In genomic region chr1:161132410-161133219, GRCh38 we compare ENCODE assay signal across 1 cellular context.
A peak's percentile ranks its signal among the peaks of the same experiment; 100 is the strongest.
TF ChIP-seq lines count a peak whose summit lies in the region.

DEDD (minus strand) TSS chr1:161132667; CDS start chr1:161124462, 8,205 bp downstream.

TF ChIP-seq in HepG2, 621 proteins besides CTCF, POLR2A, EP300 and RAD21 (continued from another document and continues in another):
- TF ChIP-seq RERE (CRISPR knock-in tag; IDR thresholded peaks at IDR 0.05; ENCODE audit: low read depth) (no peak), PHF21A (CRISPR knock-in tag; IDR thresholded peaks at IDR 0.05) (peak; percentile 64), AKNA (CRISPR knock-in tag; IDR thresholded peaks at IDR 0.05; ENCODE audit: borderline replicate concordance) (no peak), EHMT2 (IDR thresholded peaks at IDR 0.05; ENCODE audit: borderline replicate concordance, low read depth, low read length) (peak; percentile 37; the same call in 1 of the 2 replicates), ZNF687 (CRISPR knock-in tag; IDR thresholded peaks at IDR 0.05) (peak; percentile 78), TCF12 (IDR thresholded peaks at IDR 0.05) (no peak), TCF12 (CRISPR knock-in tag; IDR thresholded peaks at IDR 0.05) (0 out of 2 replicates have a peak, but pooled peaks have one; percentile 25), ZNF333 (CRISPR knock-in tag; IDR thresholded peaks at IDR 0.05; ENCODE audit: borderline replicate concordance) (0 out of 2 replicates have a peak, but pooled peaks have one; percentile 56), AGO2 (optimal IDR thresholded peaks at IDR 0.05; ENCODE audit: low read depth, low read length) (peak; percentile 83), TEAD3 (CRISPR knock-in tag; optimal IDR thresholded peaks at IDR 0.05; ENCODE audit: borderline replicate concordance) (peak; percentile 27), TBX3 (IDR thresholded peaks at IDR 0.05; ENCODE audit: borderline replicate concordance) (no peak), CSRNP1 (CRISPR knock-in tag; IDR thresholded peaks at IDR 0.05) (0 out of 2 replicates have a peak, but pooled peaks have one; percentile 43), PRDM15 (CRISPR knock-in tag; IDR thresholded peaks at IDR 0.05) (peak; percentile 94), ZNF567 (CRISPR knock-in tag; IDR thresholded peaks at IDR 0.05; ENCODE audit: borderline replicate concordance) (no peak), MTA1 (CRISPR knock-in tag; IDR thresholded peaks at IDR 0.05; ENCODE audit: borderline replicate concordance) (no peak), ZBTB37 (CRISPR knock-in tag; IDR thresholded peaks at IDR 0.05) (peak; percentile 52; the same call in 1 of the 2 replicates), TRIM24 (CRISPR knock-in tag; IDR thresholded peaks at IDR 0.05) (0 out of 2 replicates have a peak, but pooled peaks have one; percentile 17), PPARG (CRISPR knock-in tag; conservative IDR thresholded peaks at IDR 0.05) (no peak), PBX3 (CRISPR knock-in tag; IDR thresholded peaks at IDR 0.05; ENCODE audit: borderline replicate concordance) (no peak), HNRNPH1 (optimal IDR thresholded peaks at IDR 0.05; ENCODE audit: low read depth, low read length) (no peak), MIER2 (CRISPR knock-in tag; IDR thresholded peaks at IDR 0.05) (no peak), CENPBD1 (CRISPR knock-in tag; IDR thresholded peaks at IDR 0.05; ENCODE audit: borderline replicate concordance, low read depth) (no peak), ZNF503 (CRISPR knock-in tag; IDR thresholded peaks at IDR 0.05) (no peak), ZFX (CRISPR knock-in tag; IDR thresholded peaks at IDR 0.05; ENCODE audit: low read depth) (peak; percentile 73), SRF (IDR thresholded peaks at IDR 0.05; ENCODE audit: low read depth, low read length) (no peak), ZNF143 (CRISPR knock-in tag; IDR thresholded peaks at IDR 0.05) (peak; percentile 68)
